Comparison of ENCODE assay signal across 8 cellular contexts in the genomic region with DNA sequence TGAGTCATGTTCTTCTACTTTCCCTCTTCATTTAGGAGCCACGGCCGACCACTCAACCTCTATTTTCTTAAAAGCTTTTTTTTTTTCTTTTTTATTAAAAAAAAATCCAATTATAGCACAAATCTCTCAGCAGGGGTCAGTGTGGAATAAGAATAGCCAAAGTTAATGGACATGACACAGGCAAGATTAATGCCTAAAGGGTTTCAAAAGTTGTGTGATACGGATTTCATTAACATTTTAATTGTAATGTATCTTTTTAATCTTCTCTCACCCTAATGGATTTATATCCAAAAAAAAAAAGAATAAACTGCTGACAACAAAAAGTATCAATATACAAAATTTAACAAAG. TPM values are rescaled to one million over a fixed set of nuclear protein-coding genes. Genes with fewer than 3 reads are reported as not detected.
A peak's percentile ranks its signal among the peaks of the same experiment; 100 is the strongest.
DNase-seq lines count a peak whose midpoint lies in the region; ATAC-seq and TF ChIP-seq lines count a peak whose summit lies in the region.

No MANE protein-coding gene starts in this region.

- no peaks in the 10 kb centered on the region for H3K79me1 ChIP-seq in H9 (ENCODE audit: insufficient read depth, low read depth, low read length, poor library complexity, severe bottlenecking)

- H2AK5ac ChIP-seq in H9 (ENCODE audit: insufficient read length, low read length) = no peak overlapping the region

- H3K4me1 ChIP-seq in RWPE2 (ENCODE audit: insufficient read depth, poor library complexity, severe bottlenecking) = no peaks in the 10 kb centered on the region
- H3K4me1 ChIP-seq in H9 (ENCODE audit: insufficient read depth, low read length) = no peaks in the 10 kb centered on the region

- H4K91ac ChIP-seq in H9 (ENCODE audit: insufficient read length, low read depth, low read length) = no peak overlapping the region

- no peak overlapping the region for H4K8ac ChIP-seq in H9 (replicated peaks; ENCODE audit: insufficient read length, low read depth, low read length)

- H2BK15ac ChIP-seq in H9 (ENCODE audit: low read depth, low read length) = no peak overlapping the region

- no peak overlapping the region for H2BK12ac ChIP-seq in H9 (ENCODE audit: insufficient read length, low read depth, low read length)

- H3K27ac ChIP-seq in 22Rv1 = no peak overlapping the region
- H3K27ac ChIP-seq in RWPE2 (ENCODE audit: poor library complexity, severe bottlenecking) = no peak overlapping the region
- no peak overlapping the region for H3K27ac ChIP-seq in H9 (ENCODE audit: insufficient read length, low read depth, low read length)
- H3K27ac ChIP-seq in WERI-Rb-1 = no peak overlapping the region

- no peak overlapping the region for H3T11ph ChIP-seq in H9 (ENCODE audit: low read length)

- peaks cover 68% of the 10 kb centered on the region for H3K27me3 Mint-ChIP-seq in stimulated activated memory B cell treated with anti-CD40 and anti-IgM and Interleukin-4, amounts not matched to agents 10 μg/mL and 1 μg/mL and 100 μg/mL, for 72 hours
- peaks cover 10% of the 10 kb centered on the region for H3K27me3 Mint-ChIP-seq in H9 (ENCODE audit: low read depth)

- H3K4me3 Mint-ChIP-seq in stimulated activated memory B cell treated with anti-CD40 and anti-IgM and Interleukin-4, amounts not matched to agents 10 μg/mL and 1 μg/mL and 100 μg/mL, for 72 hours = no peak overlapping the region
- H3K4me3 Mint-ChIP-seq in H9 = no peak overlapping the region

- peak; percentile 68 for DNase-seq in GM03348 (ENCODE audit: low spot score)
- no peak for DNase-seq in RWPE2 (ENCODE audit: low spot score)
- peak; percentile 32 for DNase-seq in glomerular visceral epithelial cell (ENCODE audit: extremely low spot score)
- DNase-seq in H9 = no peak
- no peak for DNase-seq in NCI-H82 (lab: John Stamatoyannopoulos, UW)
- DNase-seq in WERI-Rb-1 = no peak

- ATAC-seq in RWPE2 (ENCODE audit: low read depth) = no peak
- ATAC-seq in stimulated activated memory B cell treated with anti-CD40 and anti-IgM and Interleukin-4, amounts not matched to agents 10 μg/mL and 1 μg/mL and 100 μg/mL, for 72 hours = no peak

- no peaks in the 10 kb centered on the region for H3K27me3 ChIP-seq in RWPE2 (ENCODE audit: insufficient read depth, poor library complexity, severe bottlenecking)
- H3K27me3 ChIP-seq in H9 (ENCODE audit: insufficient read depth, low read length) = no peaks in the 10 kb centered on the region
- no peaks in the 10 kb centered on the region for H3K27me3 ChIP-seq in WERI-Rb-1 (ENCODE audit: insufficient read depth, low read depth, severe bottlenecking)

- H3K27ac Mint-ChIP-seq in stimulated activated memory B cell treated with anti-CD40 and anti-IgM and Interleukin-4, amounts not matched to agents 10 μg/mL and 1 μg/mL and 100 μg/mL, for 72 hours = no peak overlapping the region
- H3K27ac Mint-ChIP-seq in H9 = no peak overlapping the region

- H3K23ac ChIP-seq in H9 (ENCODE audit: insufficient read length, low read depth, low read length) = no peak overlapping the region

- H3K4me2 ChIP-seq in H9 (ENCODE audit: insufficient read depth, insufficient read length, low read length) = no peak overlapping the region

- TF ChIP-seq CTCF in 22Rv1 (IDR thresholded peaks at IDR 0.05) (peak; percentile 54), RWPE2 (IDR thresholded peaks at IDR 0.05; ENCODE audit: poor library complexity, severe bottlenecking) (peak; percentile 74), H9 (conservative IDR thresholded peaks at IDR 0.05) (no peak), WERI-Rb-1 (IDR thresholded peaks at IDR 0.05; ENCODE audit: low read depth, low read length) (no peak)

- no peak overlapping the region for H4K5ac ChIP-seq in H9 (ENCODE audit: insufficient read length, low read depth, low read length)

- no peak overlapping the region for H2BK5ac ChIP-seq in H9 (ENCODE audit: insufficient read length, low read length)

- H3K4me3 ChIP-seq in RWPE2 (ENCODE audit: severe bottlenecking) (no peak overlapping the region), WERI-Rb-1 (ENCODE audit: low read depth, low read length) (no peak overlapping the region)

- no peak overlapping the region for H3K4ac ChIP-seq in H9 (ENCODE audit: low read depth, low read length)

- no peak overlapping the region for H3K9ac ChIP-seq in H9 (ENCODE audit: extremely low read depth, insufficient read length, low read length)

- H3K56ac ChIP-seq in H9 (ENCODE audit: insufficient read length, low read depth, low read length) = no peak overlapping the region

- H3K36me3 Mint-ChIP-seq in stimulated activated memory B cell treated with anti-CD40 and anti-IgM and Interleukin-4, amounts not matched to agents 10 μg/mL and 1 μg/mL and 100 μg/mL, for 72 hours = no peaks in the 10 kb centered on the region
- no peaks in the 10 kb centered on the region for H3K36me3 Mint-ChIP-seq in H9 (ENCODE audit: insufficient read depth in 1 of 3, low read depth in 3 of 3)

- peaks cover 2% of the 10 kb centered on the region for H3K4me1 Mint-ChIP-seq in stimulated activated memory B cell treated with anti-CD40 and anti-IgM and Interleukin-4, amounts not matched to agents 10 μg/mL and 1 μg/mL and 100 μg/mL, for 72 hours
- H3K4me1 Mint-ChIP-seq in H9 = peaks cover 27 to 52% of the 10 kb centered on the region in 2 experiments

- H3K14ac ChIP-seq in H9 (ENCODE audit: insufficient read depth, low read length) = no peak overlapping the region; the same call in 1 of the 2 replicates

- no peaks in the 10 kb centered on the region for H3K36me3 ChIP-seq in RWPE2 (ENCODE audit: low read depth)
- H3K36me3 ChIP-seq in WERI-Rb-1 = no peaks in the 10 kb centered on the region; the same call in 1 of the 2 replicates

- H2AFZ ChIP-seq in H9 (ENCODE audit: low read length) = no peak overlapping the region

- H2BK120ac ChIP-seq in H9 (ENCODE audit: low read depth, low read length, poor library complexity, severe bottlenecking) = no peak overlapping the region

- peaks cover 4% of the 10 kb centered on the region for H3K23me2 ChIP-seq in H9 (ENCODE audit: insufficient read length, low read depth, low read length, poor library complexity, severe bottlenecking)

- no CpG with 5 or more reads among the region's 3 CpGs for WGBS in H9 (ENCODE audit: extremely low coverage, insufficient read length, low lambda C conversion rate)

- no peak overlapping the region for H3K18ac ChIP-seq in H9 (ENCODE audit: insufficient read length, low read depth, low read length)

- H3K9me3 Mint-ChIP-seq in stimulated activated memory B cell treated with anti-CD40 and anti-IgM and Interleukin-4, amounts not matched to agents 10 μg/mL and 1 μg/mL and 100 μg/mL, for 72 hours = no peaks in the 10 kb centered on the region
- no peaks in the 10 kb centered on the region for H3K9me3 Mint-ChIP-seq in H9

- no peak overlapping the region for H2BK20ac ChIP-seq in H9 (ENCODE audit: low read depth, low read length, poor library complexity, severe bottlenecking)

- H3K79me2 ChIP-seq in H9 (ENCODE audit: insufficient read depth, low read length) = no peaks in the 10 kb centered on the region; the same call in 1 of the 2 replicates

- peaks cover 6% of the 10 kb centered on the region for H4K20me1 ChIP-seq in H9 (ENCODE audit: control insufficient read depth, insufficient read depth, insufficient read length)

- H3K9me3 ChIP-seq in RWPE2 (ENCODE audit: severe bottlenecking) (no peaks in the 10 kb centered on the region), H9 (ENCODE audit: control insufficient read depth, low read depth, low read length) (no peaks in the 10 kb centered on the region), WERI-Rb-1 (ENCODE audit: severe bottlenecking) (no peaks in the 10 kb centered on the region)

RNA-seq across cellular contexts. Expression of gene NACC2, which starts 5.4 kb away (rescaled TPM):
- total RNA-seq in H9 (2021) = 11.5 TPM in 2 replicates

RNA-seq across cellular contexts. Expression of gene TMEM250, which starts 29.0 kb away (rescaled TPM):
- 48.1 and 48.3 TPM in 2 replicates for total RNA-seq in H9 (2021)

Comparison
In these comparisons a context has a peak if more than half of its experiments do, and no peak if none do; other contexts are left out.
1. CTCF ChIP-seq: peak in 22Rv1 (single experiment) and RWPE2 (single experiment); none in H9 (single experiment) and WERI-Rb-1 (single experiment).
2. DNase-seq: peak in GM03348 (single experiment) and glomerular visceral epithelial cell (single experiment); none in RWPE2 (single experiment), H9 (single experiment), NCI-H82 (single experiment) and WERI-Rb-1 (single experiment).